8 cellular contexts compared by ENCODE assay signal in the genomic region with DNA sequence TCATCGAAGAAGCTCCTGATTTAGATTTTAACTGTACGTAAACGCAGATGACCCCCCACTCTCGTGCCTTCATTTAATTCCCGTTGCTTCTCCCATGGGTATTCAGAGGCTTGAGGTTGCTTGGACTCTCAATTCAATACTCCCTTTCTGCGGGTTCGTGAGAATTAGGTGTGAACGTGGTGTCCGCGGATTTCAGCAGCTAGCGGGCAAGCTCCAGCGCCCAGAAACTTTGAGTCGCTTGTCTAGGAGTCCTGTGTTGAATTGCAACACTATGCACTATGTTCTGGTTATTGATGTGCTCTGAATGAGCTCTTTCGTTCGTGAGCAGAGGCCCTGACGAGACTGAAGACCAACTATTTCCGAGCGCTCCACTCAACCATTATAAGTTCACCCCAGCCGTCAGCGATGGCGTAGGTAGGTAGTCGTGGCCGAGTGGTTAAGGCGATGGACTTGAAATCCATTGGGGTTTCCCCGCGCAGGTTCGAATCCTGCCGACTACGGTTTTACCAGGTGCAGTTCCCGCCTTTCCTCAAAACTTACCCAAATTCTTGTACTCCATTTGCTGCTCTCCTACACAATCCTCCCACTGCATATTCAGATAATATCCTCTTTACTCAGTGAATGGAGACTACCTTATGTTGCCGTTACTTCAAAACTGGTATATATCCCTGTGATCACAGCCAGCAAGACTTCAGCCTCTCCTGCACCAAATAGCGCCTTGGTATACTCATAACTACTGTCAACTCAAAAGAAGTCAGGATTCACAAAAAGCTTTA.
DNase-seq lines count a peak whose midpoint lies in the region; ATAC-seq, FAIRE-seq and TF ChIP-seq lines count a peak whose summit lies in the region.

No MANE protein-coding gene starts in this region.

- DNase-seq in GM18507 (ENCODE audit: extremely low spot score, insufficient read length, low read depth) (no peak), HuH-7 (ENCODE audit: low spot score) (peak; percentile 25), astrocyte of the hippocampus (ENCODE audit: low read depth, low spot score) (peak; percentile 71), GDM1 (lab: John Stamatoyannopoulos, UW) (no peak), occipital lobe (lab: John Stamatoyannopoulos, UW) (no peak)

- peaks cover 100% of the 10 kb centered on the region for H3K27me3 ChIP-seq in neural cell (ENCODE audit: insufficient read depth, low read depth, low read length)

- no peak overlapping the region for H2AFZ ChIP-seq in neural cell (ENCODE audit: low read depth, low read length)

- no peaks in the 10 kb centered on the region for H3K36me3 ChIP-seq in neural cell (ENCODE audit: insufficient read depth, low read length)

- peak; percentile 52 for FAIRE-seq in GM18507 (lab: Jason Lieb, UNC)

- no peak for TF ChIP-seq EP300 in neural cell (conservative IDR thresholded peaks at IDR 0.05; ENCODE audit: poor library complexity, severe bottlenecking)

- no peaks in the 10 kb centered on the region for H3F3A ChIP-seq in neural cell (ENCODE audit: insufficient read depth, low read length, poor library complexity, severe bottlenecking)

- no peaks in the 10 kb centered on the region for H3K9me2 ChIP-seq in neural cell (ENCODE audit: insufficient read depth, low read length)

- peak overlapping the region; percentile 39 for H3K4me3 ChIP-seq in neural cell (ENCODE audit: low read length)

- no peaks in the 10 kb centered on the region for H4K20me1 ChIP-seq in neural cell (ENCODE audit: insufficient read depth)

- TF ChIP-seq CTCF in neural cell (IDR thresholded peaks at IDR 0.05; ENCODE audit: poor library complexity, severe bottlenecking), result no peak

- H3K27ac ChIP-seq in neural cell (ENCODE audit: low read length), result no peak overlapping the region

- no peak for TF ChIP-seq RAD21 in neural cell (conservative IDR thresholded peaks at IDR 0.05)

- H3K79me2 ChIP-seq in neural cell (replicated peaks; ENCODE audit: insufficient read depth, low read length), result no peaks in the 10 kb centered on the region

- H3K9ac ChIP-seq in neural cell (ENCODE audit: low read length), result no peak overlapping the region

- peaks cover 15% of the 10 kb centered on the region for H3K9me3 ChIP-seq in neural cell (ENCODE audit: low read length)

- H3K4me2 ChIP-seq in neural cell (ENCODE audit: low read length), result no peak overlapping the region

- ATAC-seq in HG02623 (IDR thresholded peaks at IDR 0.05; ENCODE audit: unreplicated experiment) (no peak), HG02884 (IDR thresholded peaks at IDR 0.05; ENCODE audit: unreplicated experiment) (no peak)

TF ChIP-seq in neural cell, 6 proteins besides CTCF, POLR2A, EP300 and RAD21:
- TF ChIP-seq EZH2 (IDR thresholded peaks at IDR 0.05; ENCODE audit: borderline replicate concordance, insufficient read depth, low read length, poor library complexity, severe bottlenecking), result no peak

Comparison
In these comparisons a context has a peak if more than half of its experiments do, and no peak if none do; other contexts are left out.
1. DNase-seq: peak in HuH-7 (single experiment) and astrocyte of the hippocampus (single experiment); none in GM18507 (single experiment), GDM1 (single experiment) and occipital lobe (single experiment).